In genomic region chr15:38130200-38130567, GRCh38 we compare ENCODE assay signal across 8 cellular contexts.
A peak's percentile ranks its signal among the peaks of the same experiment; 100 is the strongest.
DNase-seq lines count a peak whose midpoint lies in the region; ATAC-seq and TF ChIP-seq lines count a peak whose summit lies in the region.

No MANE protein-coding gene starts in this region.

- peak overlapping the region; percentile 63 to 69 for H3K27ac ChIP-seq in mucosa of rectum (ENCODE audit: low read depth in 2 of 2, low read length in 2 of 2)
- H3K27ac ChIP-seq in CD8-positive, alpha-beta memory T cell (ENCODE audit: low read depth, low read length): no peak overlapping the region

- intact Hi-C loops in activated B cell treated with CpG ODN at 0.5 μM for 24 hours (cut with micrococcal nuclease): loop anchor here (1.0 to 5.0 kb wide), 3 partner anchors 43 to 102 kb away; no protein-coding TSS in a partner anchor

- H3K4me1 Mint-ChIP-seq in activated B cell treated with CpG ODN at 0.5 μM for 24 hours: peaks cover 23% of the 10 kb centered on the region
- peaks cover 0 to 29% (median 7%) of the 10 kb centered on the region in 3 donors for H3K4me1 Mint-ChIP-seq in CD8-positive, alpha-beta memory T cell

- peak overlapping the region; percentile 71 for H3K4me3 Mint-ChIP-seq in activated B cell treated with CpG ODN at 0.5 μM for 24 hours
- H3K4me3 Mint-ChIP-seq in CD8-positive, alpha-beta memory T cell: no peak overlapping the region

- CTCF ChIA-PET in activated B cell treated with CpG ODN at 0.5 μM for 24 hours (lab: Charles Lee): no interaction called here
- CTCF ChIA-PET in CD8-positive, alpha-beta memory T cell (lab: Charles Lee): interaction anchor here (0.7 kb wide), 1 partner anchor 29 kb away, joined by 3 read pairs; no protein-coding TSS in a partner anchor

- H3K9me3 Mint-ChIP-seq in activated B cell treated with CpG ODN at 0.5 μM for 24 hours: no peaks in the 10 kb centered on the region
- peaks cover 0 to under 1% (median 0%) of the 10 kb centered on the region in 5 donors for H3K9me3 Mint-ChIP-seq in CD8-positive, alpha-beta memory T cell

- H3K36me3 ChIP-seq in mucosa of rectum (ENCODE audit: control insufficient read depth in 2 of 2, insufficient read depth in 2 of 2, low read length in 2 of 2): no peaks in the 10 kb centered on the region
- no peaks in the 10 kb centered on the region for H3K36me3 ChIP-seq in CD8-positive, alpha-beta memory T cell (ENCODE audit: insufficient read depth, low read length)

- POLR2A ChIA-PET in activated B cell treated with CpG ODN at 0.5 μM for 24 hours (lab: Charles Lee): interaction anchor here (0.6 to 1.1 kb wide), 2 partner anchors 68 to 124 kb away, joined by 4 read pairs; no protein-coding TSS in a partner anchor
- POLR2A ChIA-PET in CD8-positive, alpha-beta memory T cell (lab: Charles Lee): no interaction called here

- TF ChIP-seq CTCF in GM10266 (IDR thresholded peaks at IDR 0.05; ENCODE audit: control insufficient read depth, insufficient read depth, low read depth, missing control alignments): no peak
- TF ChIP-seq CTCF in activated B cell treated with CpG ODN at 0.5 μM for 24 hours (IDR thresholded peaks at IDR 0.05): no peak

- H3K27me3 ChIP-seq in mucosa of rectum (ENCODE audit: control insufficient read depth in 2 of 2, insufficient read depth in 2 of 2, low read length in 2 of 2): no peaks in the 10 kb centered on the region
- no peaks in the 10 kb centered on the region for H3K27me3 ChIP-seq in CD8-positive, alpha-beta memory T cell (ENCODE audit: insufficient read depth, low read length, poor library complexity, severe bottlenecking)

- DNase-seq in GM10266 (ENCODE audit: extremely low spot score) (peak; percentile 18), activated B cell treated with CpG ODN at 0.5 μM for 24 hours (no peak), DMS114 treated with DMSO at 0.1 percent for 48 hours (lab: John Stamatoyannopoulos, UW; ENCODE audit: unreplicated experiment) (no peak), mesenteric fat pad (ENCODE audit: low spot score) (no peak)
- DNase-seq in CD8-positive, alpha-beta memory T cell: no peak
- no peak for DNase-seq in stimulated activated CD4-positive, alpha-beta T cell treated with anti-CD3 and anti-CD28 coated beads, Interleukin-4, amount 100 ng/mL, for 1 hour

- H3K9me3 ChIP-seq in mucosa of rectum (ENCODE audit: control insufficient read depth in 2 of 2, low read length in 2 of 2): no peaks in the 10 kb centered on the region
- no peaks in the 10 kb centered on the region for H3K9me3 ChIP-seq in CD8-positive, alpha-beta memory T cell (ENCODE audit: low read length)

- peak overlapping the region in 1 of 2 donors; percentile 34 for H3K4me3 ChIP-seq in mucosa of rectum (ENCODE audit: low read length in 2 of 2)
- no peak overlapping the region for H3K4me3 ChIP-seq in CD8-positive, alpha-beta memory T cell (ENCODE audit: low read length)

- H3K36me3 Mint-ChIP-seq in activated B cell treated with CpG ODN at 0.5 μM for 24 hours (ENCODE audit: low read depth): no peaks in the 10 kb centered on the region
- H3K36me3 Mint-ChIP-seq in CD8-positive, alpha-beta memory T cell: no peaks in the 10 kb centered on the region

- H3K27ac Mint-ChIP-seq in activated B cell treated with CpG ODN at 0.5 μM for 24 hours: peak overlapping the region; percentile 1
- H3K27ac Mint-ChIP-seq in CD8-positive, alpha-beta memory T cell: no peak overlapping the region

- no peaks in the 10 kb centered on the region for H3K27me3 Mint-ChIP-seq in activated B cell treated with CpG ODN at 0.5 μM for 24 hours
- peaks cover 2 to 20% of the 10 kb centered on the region in 2 donors for H3K27me3 Mint-ChIP-seq in CD8-positive, alpha-beta memory T cell

- H3K4me1 ChIP-seq in mucosa of rectum (ENCODE audit: control insufficient read depth in 2 of 2, insufficient read depth in 2 of 2, low read length in 2 of 2): peaks cover 15 to 26% of the 10 kb centered on the region in 2 donors
- H3K4me1 ChIP-seq in CD8-positive, alpha-beta memory T cell (ENCODE audit: insufficient read depth, low read length): no peaks in the 10 kb centered on the region

- no peak overlapping the region for H3K9ac ChIP-seq in mucosa of rectum (ENCODE audit: low read depth in 1 of 2, low read length in 2 of 2)

- ATAC-seq in HG02588 (IDR thresholded peaks at IDR 0.05; ENCODE audit: unreplicated experiment) (peak; percentile 24), activated B cell treated with CpG ODN at 0.5 μM for 24 hours (ENCODE audit: low read depth) (peak; percentile 23)
